ENCODE assay signal across 36 cellular contexts in genomic region chr2:187250137-187250536, GRCh38.
"Had no signal": no experiment of that assay in that cellular context is flagged by ENCODE, and none has a peak within 500 bp of the region (broad histone marks: within the 10 kb centered on the region; RNA-seq: fewer than 3 reads in every experiment).

No MANE protein-coding gene starts in this region.

- H3K4me3 ChIP-seq: ascending aorta, breast epithelium, cardiac muscle cell, coronary artery, dorsolateral prefrontal cortex, gastrocnemius medialis, heart left ventricle had no signal

- H3K27me3 ChIP-seq: ascending aorta, breast epithelium, cardiac muscle cell, foreskin keratinocyte, gastrocnemius medialis, heart left ventricle had no signal

- ATAC-seq: activated CD4-positive, CD25-positive, alpha-beta regulatory T cell treated with anti-CD3 and anti-CD28 coated beads, Interleukin-2, amount 50 U/mL, for 24 hours; activated CD8-positive, alpha-beta T cell treated with anti-CD3 and anti-CD28 coated beads for 36 hours; activated naive CD4-positive, alpha-beta T cell treated with anti-CD3 and anti-CD28 coated beads, Interleukin-2, amount 50 U/mL, for 72 hours; activated T-cell treated with anti-CD3 and anti-CD28 coated beads, Interleukin-2, amount 50 U/mL, for 4 hours; esophagus mucosa; foreskin keratinocyte; gastrocnemius medialis; heart left ventricle; T-helper 17 cell; WTC11 had no signal

- H3K4me3 Mint-ChIP-seq: activated CD8-positive, alpha-beta T cell treated with anti-CD3 and anti-CD28 coated beads for 36 hours; activated naive CD4-positive, alpha-beta T cell treated with anti-CD3 and anti-CD28 coated beads, Interleukin-2, amount 10 ng/mL, durations not matched to agents 7 days and 5 days; activated naive CD8-positive, alpha-beta T cell treated with anti-CD3 and anti-CD28 coated beads, Interleukin-2, amount 10 ng/mL, durations not matched to agents 7 days and 5 days; activated T-cell treated with anti-CD3 and anti-CD28 coated beads, Interleukin-2, amount 50 U/mL, for 4 hours; activated T-helper 1 cell treated with anti-CD3 and anti-CD28 coated beads, Interleukin-12 subunit alpha, Interleukin-12 subunit beta, Interleukin-2, Interleukin-4 antibody, amounts not matched to agents 30 ng/mL and 10 ng/mL and 1 ng/mL, durations not matched to agents 14 hours and 24 hours and 36 hours; brain; dendritic cell treated with granulocyte-macrophage colony-stimulating factor and Interleukin-4, amounts not matched to agents 40 ng/mL and 50 ng/mL, for 4 days; endodermal cell; T-helper 17 cell; T-helper 2 cell treated with Interferon-gamma antibody and Interleukin-4, amounts not matched to agents 5 μg/mL and 100 μg/mL, for 36 hours; WTC11 had no signal

- H3K4me1 Mint-ChIP-seq: activated naive CD4-positive, alpha-beta T cell treated with anti-CD3 and anti-CD28 coated beads, Interleukin-2, amount 10 ng/mL, durations not matched to agents 7 days and 5 days; activated naive CD8-positive, alpha-beta T cell treated with anti-CD3 and anti-CD28 coated beads, Interleukin-2, amount 10 ng/mL, durations not matched to agents 7 days and 5 days; brain; endodermal cell; T-helper 17 cell; WTC11 had no signal

- DNase-seq: activated CD4-positive, alpha-beta T cell treated with anti-CD3 and anti-CD28 coated beads for 48 hours; activated CD4-positive, alpha-beta T cell treated with anti-CD3 and anti-CD28 coated beads, Interleukin-2, amount 50 U/mL, for 1 hour; activated CD4-positive, alpha-beta T cell treated with anti-CD3 and anti-CD28 coated beads, Interleukin-2, amount 50 U/mL, for 48 hours; activated CD8-positive, alpha-beta memory T cell treated with anti-CD3 and anti-CD28 coated beads for 24 hours; activated CD8-positive, alpha-beta T cell treated with anti-CD3 and anti-CD28 coated beads for 36 hours; activated gamma-delta T cell; activated naive CD4-positive, alpha-beta T cell; activated naive CD4-positive, alpha-beta T cell treated with anti-CD3 and anti-CD28 coated beads, Interleukin-2, amount 10 ng/mL, durations not matched to agents 7 days and 5 days; activated naive CD8-positive, alpha-beta T cell treated with anti-CD3 and anti-CD28 coated beads, Interleukin-2, amount 10 ng/mL, durations not matched to agents 7 days and 5 days; activated T-cell treated with anti-CD3 and anti-CD28 coated beads, Interleukin-2, amount 50 U/mL, for 4 hours; central memory CD4-positive, alpha-beta T cell; cerebellar nuclear complex; dorsolateral prefrontal cortex; effector memory CD4-positive, alpha-beta T cell; endodermal cell; foreskin keratinocyte; gastrocnemius medialis; glutamatergic neuron; heart left ventricle; T-helper 1 cell; T-helper 17 cell; T1000 had no signal

- H3K27ac Mint-ChIP-seq: activated CD8-positive, alpha-beta T cell treated with anti-CD3 and anti-CD28 coated beads for 36 hours; activated naive CD4-positive, alpha-beta T cell treated with anti-CD3 and anti-CD28 coated beads, Interleukin-2, amount 10 ng/mL, durations not matched to agents 7 days and 5 days; activated naive CD4-positive, alpha-beta T cell treated with anti-CD3 and anti-CD28 coated beads, Interleukin-2, amount 50 U/mL, for 72 hours; activated naive CD8-positive, alpha-beta T cell treated with anti-CD3 and anti-CD28 coated beads, Interleukin-2, amount 10 ng/mL, durations not matched to agents 7 days and 5 days; activated T-helper 1 cell treated with anti-CD3 and anti-CD28 coated beads, Interleukin-12 subunit alpha, Interleukin-12 subunit beta, Interleukin-2, Interleukin-4 antibody, amounts not matched to agents 30 ng/mL and 10 ng/mL and 1 ng/mL, durations not matched to agents 14 hours and 24 hours and 36 hours; activated T-helper 2 cell treated with anti-CD3 and anti-CD28 coated beads, Interferon-gamma antibody, Interleukin-2, Interleukin-4, amounts not matched to agents 10 μg/mL and 5 μg/mL and 100 μg/mL, durations not matched to agents 14 hours and 24 hours and 36 hours; brain; dendritic cell treated with granulocyte-macrophage colony-stimulating factor and Interleukin-4, amounts not matched to agents 40 ng/mL and 50 ng/mL, for 4 days; endodermal cell; T-helper 17 cell; T-helper 2 cell treated with Interferon-gamma antibody and Interleukin-4, amounts not matched to agents 5 μg/mL and 100 μg/mL, for 36 hours; WTC11 had no signal

- H3K4me1 ChIP-seq: ascending aorta, breast epithelium, foreskin keratinocyte, gastrocnemius medialis, heart left ventricle had no signal

- H3K9me3 Mint-ChIP-seq: activated naive CD4-positive, alpha-beta T cell treated with anti-CD3 and anti-CD28 coated beads, Interleukin-2, amount 10 ng/mL, durations not matched to agents 7 days and 5 days; activated naive CD4-positive, alpha-beta T cell treated with anti-CD3 and anti-CD28 coated beads, Interleukin-2, amount 50 U/mL, for 72 hours; activated T-helper 1 cell treated with anti-CD3 and anti-CD28 coated beads, Interleukin-12 subunit alpha, Interleukin-12 subunit beta, Interleukin-2, Interleukin-4 antibody, amounts not matched to agents 30 ng/mL and 10 ng/mL and 1 ng/mL, durations not matched to agents 14 hours and 24 hours and 36 hours; activated T-helper 2 cell treated with anti-CD3 and anti-CD28 coated beads, Interferon-gamma antibody, Interleukin-2, Interleukin-4, amounts not matched to agents 10 μg/mL and 5 μg/mL and 100 μg/mL, durations not matched to agents 14 hours and 24 hours and 36 hours; brain; endodermal cell; T-helper 2 cell treated with Interferon-gamma antibody and Interleukin-4, amounts not matched to agents 5 μg/mL and 100 μg/mL, for 36 hours; WTC11 had no signal

- H3K27me3 Mint-ChIP-seq: activated CD8-positive, alpha-beta T cell treated with anti-CD3 and anti-CD28 coated beads for 36 hours; activated naive CD4-positive, alpha-beta T cell treated with anti-CD3 and anti-CD28 coated beads, Interleukin-2, amount 10 ng/mL, durations not matched to agents 7 days and 5 days; activated naive CD8-positive, alpha-beta T cell treated with anti-CD3 and anti-CD28 coated beads, Interleukin-2, amount 10 ng/mL, durations not matched to agents 7 days and 5 days; brain; dendritic cell treated with granulocyte-macrophage colony-stimulating factor and Interleukin-4, amounts not matched to agents 40 ng/mL and 50 ng/mL, for 4 days; T-helper 17 cell had no signal

- H3K27ac ChIP-seq: ascending aorta, breast epithelium, cardiac muscle cell, coronary artery, dorsolateral prefrontal cortex, foreskin keratinocyte, gastrocnemius medialis, heart left ventricle, VCaP had no signal

- H3K36me3 ChIP-seq: ascending aorta, breast epithelium, cardiac muscle cell, gastrocnemius medialis, heart left ventricle had no signal

- H3K36me3 Mint-ChIP-seq: activated naive CD4-positive, alpha-beta T cell treated with anti-CD3 and anti-CD28 coated beads, Interleukin-2, amount 10 ng/mL, durations not matched to agents 7 days and 5 days; activated naive CD4-positive, alpha-beta T cell treated with anti-CD3 and anti-CD28 coated beads, Interleukin-2, amount 50 U/mL, for 72 hours; activated naive CD8-positive, alpha-beta T cell treated with anti-CD3 and anti-CD28 coated beads, Interleukin-2, amount 10 ng/mL, durations not matched to agents 7 days and 5 days; brain; WTC11 had no signal

- H3K9me3 ChIP-seq: ascending aorta, breast epithelium, gastrocnemius medialis, heart left ventricle had no signal
